In genomic region chr15:94230886-94231727, GRCh38 we compare ENCODE assay signal across 8 cellular contexts. TPM values are rescaled to one million over a fixed set of nuclear protein-coding genes. Genes with fewer than 3 reads are reported as not detected.
DNase-seq lines count a peak whose midpoint lies in the region; ATAC-seq and TF ChIP-seq lines count a peak whose summit lies in the region.

A gene with protein sequence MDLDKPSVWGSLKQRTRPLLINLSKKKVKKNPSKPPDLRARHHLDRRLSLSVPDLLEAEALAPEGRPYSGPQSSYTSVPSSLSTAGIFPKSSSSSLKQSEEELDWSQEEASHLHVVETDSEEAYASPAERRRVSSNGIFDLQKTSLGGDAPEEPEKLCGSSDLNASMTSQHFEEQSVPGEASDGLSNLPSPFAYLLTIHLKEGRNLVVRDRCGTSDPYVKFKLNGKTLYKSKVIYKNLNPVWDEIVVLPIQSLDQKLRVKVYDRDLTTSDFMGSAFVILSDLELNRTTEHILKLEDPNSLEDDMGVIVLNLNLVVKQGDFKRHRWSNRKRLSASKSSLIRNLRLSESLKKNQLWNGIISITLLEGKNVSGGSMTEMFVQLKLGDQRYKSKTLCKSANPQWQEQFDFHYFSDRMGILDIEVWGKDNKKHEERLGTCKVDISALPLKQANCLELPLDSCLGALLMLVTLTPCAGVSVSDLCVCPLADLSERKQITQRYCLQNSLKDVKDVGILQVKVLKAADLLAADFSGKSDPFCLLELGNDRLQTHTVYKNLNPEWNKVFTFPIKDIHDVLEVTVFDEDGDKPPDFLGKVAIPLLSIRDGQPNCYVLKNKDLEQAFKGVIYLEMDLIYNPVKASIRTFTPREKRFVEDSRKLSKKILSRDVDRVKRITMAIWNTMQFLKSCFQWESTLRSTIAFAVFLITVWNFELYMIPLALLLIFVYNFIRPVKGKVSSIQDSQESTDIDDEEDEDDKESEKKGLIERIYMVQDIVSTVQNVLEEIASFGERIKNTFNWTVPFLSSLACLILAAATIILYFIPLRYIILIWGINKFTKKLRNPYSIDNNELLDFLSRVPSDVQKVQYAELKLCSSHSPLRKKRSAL (plus strand): TSS chr15:94231561. CDS start chr15:94298266, 66,705 bp downstream.

- H3K4me1 ChIP-seq in rectal smooth muscle tissue (ENCODE audit: control insufficient read depth, insufficient read depth, low read length) = no peaks in the 10 kb centered on the region

- TF ChIP-seq CTCF in C4-2B (conservative IDR thresholded peaks at IDR 0.05) = peak; percentile 57

- peak within 1 kb of the TSS; percentile 45 for H3K9ac ChIP-seq in rectal smooth muscle tissue (ENCODE audit: low read length)

- peak; percentile 67 for ATAC-seq in GM19452 (IDR thresholded peaks at IDR 0.05; ENCODE audit: unreplicated experiment)
- peak; percentile 21 for ATAC-seq in HG03575 (IDR thresholded peaks at IDR 0.05; ENCODE audit: extremely low read depth, insufficient number of reproducible peaks, low FRiP score, unreplicated experiment)
- peak; percentile 90 for ATAC-seq in Right ventricle myocardium superior (ENCODE audit: poor library complexity)

- H3K36me3 ChIP-seq in rectal smooth muscle tissue (ENCODE audit: control insufficient read depth, insufficient read depth, low read length) = no peaks in the 10 kb centered on the region

- intact Hi-C loops in Right ventricle myocardium superior (cut with DNase I) = loop anchor here (10.0 kb wide), 2 partner anchors 54 to 656 kb away; no protein-coding TSS in a partner anchor

- no peaks in the 10 kb centered on the region for H3K27me3 ChIP-seq in rectal smooth muscle tissue (ENCODE audit: control insufficient read depth, insufficient read depth, low read length)

- DNase-seq in RPMI7951 (ENCODE audit: low read depth) = peak; percentile 91
- DNase-seq in activated effector memory CD4-positive, alpha-beta T cell treated with anti-CD3 and anti-CD28 coated beads, Interleukin-2, amount 50 U/mL, for 16 hours = peak; percentile 91
- peak; percentile 88 for DNase-seq in Right ventricle myocardium superior
- DNase-seq in SW 1271 (lab: John Stamatoyannopoulos, UW) = no peak

- H3K4me3 ChIP-seq in rectal smooth muscle tissue (ENCODE audit: low read length) = peak within 1 kb of the TSS; percentile 75

- peak within 1 kb of the TSS; percentile 84 for H3K27ac ChIP-seq in C4-2B
- no peak within 1 kb of the TSS for H3K27ac ChIP-seq in rectal smooth muscle tissue (ENCODE audit: low read depth, low read length)

RNA-seq across cellular contexts. Expression of the gene that starts here (rescaled TPM):
- 26.5 and 39.5 TPM in 2 replicates for total RNA-seq in RPMI7951 (2014; rRNA removed; shearing (Covaris generic))
- 1.2 TPM for total RNA-seq in Right ventricle myocardium superior

Comparison
In these comparisons a context has a peak if more than half of its experiments do, and no peak if none do; other contexts are left out.
1. RNA of the gene that starts here (total RNA-seq): 26.5 to 39.5 TPM in RPMI7951; 1.2 TPM in Right ventricle myocardium superior (single experiment); every median in the first group is over 10 times any median in the second.
2. ATAC-seq: peak in every context shown above with its lines; median percentile 90 in Right ventricle myocardium superior; 67 in GM19452; 21 in HG03575.
3. DNase-seq: peak in RPMI7951 (single experiment), activated effector memory CD4-positive, alpha-beta T cell treated with anti-CD3 and anti-CD28 coated beads, Interleukin-2, amount 50 U/mL, for 16 hours (single experiment) and Right ventricle myocardium superior (single experiment); none in SW 1271 (0 of 2).